ENCODE assay signal across 8 cellular contexts in genomic region chr1:10032590-10033358, GRCh38. TPM values are rescaled to one million over a fixed set of nuclear protein-coding genes. Genes with fewer than 3 reads are reported as not detected.
DNase-seq lines count a peak whose midpoint lies in the region; ATAC-seq, FAIRE-seq and TF ChIP-seq lines count a peak whose summit lies in the region.

TSS of gene UBE4B (plus strand) at chr1:10032958. CDS start at chr1:10033671, 713 bp downstream.

- peak; percentile 98 for DNase-seq in NCI-H1694 treated with DMSO at 0.1 percent for 48 hours (lab: John Stamatoyannopoulos, UW)
- peak; percentile 99 to 100 (median 99) for DNase-seq in T-helper 17 cell
- DNase-seq in amygdala (lab: John Stamatoyannopoulos, UW): peak; percentile 79 to 99 (median 96)
- peak; percentile 100 for DNase-seq in left ventricle myocardium superior
- peak; percentile 98 to 99 for DNase-seq in psoas muscle
- peak; percentile 98 for DNase-seq in urothelium cell line (ENCODE audit: low spot score)

- WGBS in psoas muscle, 3 donors: 0% methylated on average over 40 to 73 of the region's 73 CpGs

- FAIRE-seq in urothelium cell line (lab: Jason Lieb, UNC): peak; percentile 98

- no peaks in the 10 kb centered on the region for H3K9me3 ChIP-seq in T-helper 17 cell (ENCODE audit: control insufficient read depth, low read length, poor library complexity, severe bottlenecking)
- no peaks in the 10 kb centered on the region for H3K9me3 ChIP-seq in psoas muscle

- H3K4me1 ChIP-seq in psoas muscle: peaks cover 19% of the 10 kb centered on the region

- ATAC-seq in GM18498 (IDR thresholded peaks at IDR 0.05; ENCODE audit: unreplicated experiment) (peak; percentile 98), HG02938 (IDR thresholded peaks at IDR 0.05; ENCODE audit: unreplicated experiment) (peak; percentile 91), T-helper 17 cell (peak; percentile 94), left ventricle myocardium superior (peak; percentile 99), psoas muscle (peak; percentile 97 to 100 (median 98))

- no peaks in the 10 kb centered on the region for H3K36me3 Mint-ChIP-seq in T-helper 17 cell (ENCODE audit: low read depth)

- intact Hi-C loops in left ventricle myocardium superior (cut with micrococcal nuclease): no loop called here
- intact Hi-C loops in psoas muscle (cut with DNase I): loop anchor here (1.0 to 5.0 kb wide), 5 partner anchors 90 to 158 kb away; partner anchors contain the start of genes LZIC (in 2 of the 2), NMNAT1 (in 2 of the 2) and CTNNBIP1 (in 1 of the 2)

- H3K27me3 Mint-ChIP-seq in T-helper 17 cell: no peaks in the 10 kb centered on the region

- TF ChIP-seq CTCF in psoas muscle (IDR thresholded peaks at IDR 0.05): peak; percentile 82

- peak within 1 kb of the TSS; percentile 89 for H3K4me3 ChIP-seq in psoas muscle

- peak within 1 kb of the TSS; percentile 93 for H3K27ac Mint-ChIP-seq in T-helper 17 cell

- H3K4me1 Mint-ChIP-seq in T-helper 17 cell: peaks cover 19% of the 10 kb centered on the region

- peak within 1 kb of the TSS; percentile 95 for H3K27ac ChIP-seq in psoas muscle

- peaks cover 0 to 17% of the 10 kb centered on the region in 2 donors for H3K36me3 ChIP-seq in psoas muscle (ENCODE audit: insufficient read depth in 1 of 2, low read depth in 1 of 2)

- peak within 1 kb of the TSS; percentile 96 for H3K4me3 Mint-ChIP-seq in T-helper 17 cell

- no peaks in the 10 kb centered on the region for H3K27me3 ChIP-seq in psoas muscle (ENCODE audit: insufficient read depth in 3 of 3, low read length in 2 of 3)

RNA-seq across cellular contexts. Expression of gene UBE4B, which starts in this region (rescaled TPM):
- total RNA-seq in T-helper 17 cell: 10 to 100 TPM; 34.3 to 36.8 TPM
- 78.4 TPM for total RNA-seq in left ventricle myocardium superior
- total RNA-seq in psoas muscle: 10 to 100 TPM; 48.3 to 90.9 (median 60.7) TPM
- polyA plus RNA-seq in psoas muscle: 10 to 100 TPM; 28.8 to 88.0 (median 29.8) TPM

Comparison
In these comparisons a context has a peak if more than half of its experiments do, and no peak if none do; other contexts are left out.
1. Peak in every context shown above with its lines: DNase-seq, ATAC-seq, H3K4me3 ChIP-seq and H3K27ac ChIP-seq.